32 cellular contexts compared by ENCODE assay signal in the genomic region with DNA sequence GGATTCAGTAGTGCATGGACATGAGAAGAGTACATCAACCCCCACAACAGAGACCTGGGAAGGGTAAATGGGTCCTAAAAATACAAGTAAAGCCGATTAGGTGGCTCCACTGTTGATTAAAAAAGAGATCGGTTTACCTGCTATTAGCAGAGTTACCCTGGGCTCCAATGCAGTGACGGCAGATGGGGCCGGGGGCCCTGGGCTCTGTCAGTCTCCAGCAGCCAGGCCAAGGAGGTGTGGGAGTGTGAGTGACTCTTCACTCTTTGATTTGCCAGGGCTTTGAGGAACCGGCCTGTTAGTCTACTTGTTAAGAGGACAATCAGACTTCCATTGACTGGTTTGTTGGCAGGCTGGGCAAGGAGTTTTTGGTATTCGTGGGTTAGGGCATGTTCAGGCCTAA.
"Had no signal": no experiment of that assay in that cellular context is flagged by ENCODE, and none has a peak within 500 bp of the region (broad histone marks: within the 10 kb centered on the region; RNA-seq: fewer than 3 reads in every experiment).

No MANE protein-coding gene starts in this region.

- H3K4me1 ChIP-seq: ascending aorta had no signal

- H3K36me3 ChIP-seq: ascending aorta, cardiac muscle cell had no signal

- H3K4me3 ChIP-seq: ascending aorta, cardiac muscle cell had no signal

- ATAC-seq: activated CD4-positive, alpha-beta T cell treated with anti-CD3 and anti-CD28 coated beads for 36 hours; activated CD4-positive, CD25-positive, alpha-beta regulatory T cell treated with anti-CD3 and anti-CD28 coated beads, Interleukin-2, amount 50 U/mL, for 24 hours; activated CD8-positive, alpha-beta memory T cell treated with anti-CD3 and anti-CD28 coated beads, Interleukin-2, amount 10 ng/mL, durations not matched to agents 7 days and 5 days; activated CD8-positive, alpha-beta T cell treated with anti-CD3 and anti-CD28 coated beads, Interleukin-2, amount 10 ng/mL, durations not matched to agents 7 days and 5 days; activated naive CD8-positive, alpha-beta T cell treated with anti-CD3 and anti-CD28 coated beads, Interleukin-2, amount 50 U/mL, for 24 hours; WTC11 had no signal

- DNase-seq: activated CD4-positive, alpha-beta memory T cell treated with anti-CD3 and anti-CD28 coated beads, Interleukin-2, amount 10 ng/mL, durations not matched to agents 7 days and 5 days; activated CD4-positive, alpha-beta T cell treated with anti-CD3 and anti-CD28 coated beads for 1 hour; activated CD4-positive, alpha-beta T cell treated with anti-CD3 and anti-CD28 coated beads for 36 hours; activated CD4-positive, alpha-beta T cell treated with anti-CD3 and anti-CD28 coated beads for 48 hours; activated CD4-positive, alpha-beta T cell treated with anti-CD3 and anti-CD28 coated beads, Interleukin-2, amount 10 ng/mL, durations not matched to agents 7 days and 5 days; activated CD4-positive, alpha-beta T cell treated with anti-CD3 and anti-CD28 coated beads, Interleukin-2, amount 50 U/mL, for 48 hours; activated CD4-positive, CD25-positive, alpha-beta regulatory T cell; activated CD8-positive, alpha-beta memory T cell treated with anti-CD3 and anti-CD28 coated beads for 24 hours; activated CD8-positive, alpha-beta memory T cell treated with anti-CD3 and anti-CD28 coated beads, Interleukin-2, amount 10 ng/mL, durations not matched to agents 7 days and 5 days; activated CD8-positive, alpha-beta memory T cell treated with anti-CD3 and anti-CD28 coated beads, Interleukin-2, amount 50 U/mL, for 48 hours; activated CD8-positive, alpha-beta T cell treated with anti-CD3 and anti-CD28 coated beads, Interleukin-2, amount 10 ng/mL, durations not matched to agents 7 days and 5 days; activated effector memory CD4-positive, alpha-beta T cell treated with Interleukin-2 at 50 U/mL for 16 hours; activated gamma-delta T cell; activated naive CD4-positive, alpha-beta T cell treated with anti-CD3 and anti-CD28 coated beads, Interleukin-2, amount 10 ng/mL, durations not matched to agents 7 days and 5 days; activated naive CD4-positive, alpha-beta T cell treated with Interleukin-2 at 50 U/mL for 16 hours; activated naive CD8-positive, alpha-beta T cell treated with anti-CD3 and anti-CD28 coated beads, Interleukin-2, amount 10 ng/mL, durations not matched to agents 7 days and 5 days; activated naive CD8-positive, alpha-beta T cell treated with anti-CD3 and anti-CD28 coated beads, Interleukin-2, amount 50 U/mL, for 24 hours; activated T-cell treated with anti-CD3 and anti-CD28 coated beads, Interleukin-2, amount 50 U/mL, for 24 hours; activated T-cell treated with anti-CD3 and anti-CD28 coated beads, Interleukin-2, amount 50 U/mL, for 48 hours; amygdala; anterior cingulate cortex; caudate nucleus; cerebellar nuclear complex; T-helper 2 cell; T-helper 9 cell had no signal

- H3K27ac ChIP-seq: ascending aorta, cardiac muscle cell, VCaP had no signal

- FAIRE-seq: bronchial epithelial cell, TTC549 had no signal

- H3K27me3 ChIP-seq: ascending aorta, cardiac muscle cell had no signal
